In genomic region chr1:26938004-26938658, GRCh38 we compare ENCODE assay signal across 1 cellular context.
A peak's percentile ranks its signal among the peaks of the same experiment; 100 is the strongest.
TF ChIP-seq lines count a peak whose summit lies in the region.

No MANE protein-coding gene starts in this region.

TF ChIP-seq in HepG2, 621 proteins besides CTCF, POLR2A, EP300 and RAD21 (continued from another document and continues in another):
- TF ChIP-seq KLF11 (CRISPR knock-in tag; IDR thresholded peaks at IDR 0.05) = no peak
- TF ChIP-seq ZNF101 (CRISPR knock-in tag; IDR thresholded peaks at IDR 0.05; ENCODE audit: borderline replicate concordance, low read depth) = no peak
- 0 out of 2 replicates have a peak, but pooled peaks have one; percentile 66 for TF ChIP-seq ZBTB10 (CRISPR knock-in tag; IDR thresholded peaks at IDR 0.05; ENCODE audit: borderline replicate concordance)
- peak; percentile 90; the same call in 1 of the 2 replicates for TF ChIP-seq ARID4A (CRISPR knock-in tag; IDR thresholded peaks at IDR 0.05; ENCODE audit: borderline replicate concordance)
- no peak for TF ChIP-seq NFE2L1 (CRISPR knock-in tag; IDR thresholded peaks at IDR 0.05; ENCODE audit: borderline replicate concordance)
- no peak for TF ChIP-seq SRF (IDR thresholded peaks at IDR 0.05; ENCODE audit: low read depth, low read length)
- peak; percentile 70; the same call in 1 of the 2 replicates for TF ChIP-seq ZNF878 (CRISPR knock-in tag; IDR thresholded peaks at IDR 0.05)
- no peak for TF ChIP-seq WIZ (CRISPR knock-in tag; IDR thresholded peaks at IDR 0.05)
- no peak for TF ChIP-seq PTBP1 (IDR thresholded peaks at IDR 0.05; ENCODE audit: low read depth, low read length, poor library complexity, severe bottlenecking)
- no peak for TF ChIP-seq HMGA1 (CRISPR knock-in tag; conservative IDR thresholded peaks at IDR 0.05)
- peak; percentile 94 for TF ChIP-seq MEF2D (CRISPR knock-in tag; IDR thresholded peaks at IDR 0.05)
- TF ChIP-seq GPN1 (CRISPR knock-in tag; IDR thresholded peaks at IDR 0.05; ENCODE audit: borderline replicate concordance) = no peak
- TF ChIP-seq MIER2 (CRISPR knock-in tag; IDR thresholded peaks at IDR 0.05) = peak; percentile 52; the same call in 1 of the 2 replicates
- TF ChIP-seq ZBTB7A (CRISPR knock-in tag; IDR thresholded peaks at IDR 0.05) = peak; percentile 84; the same call in 1 of the 2 replicates
- TF ChIP-seq RFXANK (CRISPR knock-in tag; IDR thresholded peaks at IDR 0.05) = no peak
- TF ChIP-seq ZNF746 (CRISPR knock-in tag; IDR thresholded peaks at IDR 0.05) = peak; percentile 97
- TF ChIP-seq ZNF788 (CRISPR knock-in tag; IDR thresholded peaks at IDR 0.05; ENCODE audit: borderline replicate concordance) = peak; percentile 65; the same call in 1 of the 2 replicates
- peak; percentile 70; the same call in 1 of the 2 replicates for TF ChIP-seq FOXK1 (CRISPR knock-in tag; IDR thresholded peaks at IDR 0.05; ENCODE audit: borderline replicate concordance, low read depth)
- TF ChIP-seq TEF (CRISPR knock-in tag; IDR thresholded peaks at IDR 0.05) = no peak
- TF ChIP-seq ZNF225 (CRISPR knock-in tag; IDR thresholded peaks at IDR 0.05) = no peak
- TF ChIP-seq ZNF691 (CRISPR knock-in tag; IDR thresholded peaks at IDR 0.05; ENCODE audit: borderline replicate concordance, low read depth) = no peak
- no peak for TF ChIP-seq HNRNPUL1 (IDR thresholded peaks at IDR 0.05; ENCODE audit: low read depth, low read length)
- TF ChIP-seq RBAK (CRISPR knock-in tag; IDR thresholded peaks at IDR 0.05) = no peak
- TF ChIP-seq MXD1 (CRISPR knock-in tag; IDR thresholded peaks at IDR 0.05) = no peak
- no peak for TF ChIP-seq ZNF704 (CRISPR knock-in tag; IDR thresholded peaks at IDR 0.05; ENCODE audit: borderline replicate concordance)
- no peak for TF ChIP-seq RNF2 (conservative IDR thresholded peaks at IDR 0.05; ENCODE audit: low read depth)
- peak; percentile 43; the same call in 1 of the 2 replicates for TF ChIP-seq ZNF362 (CRISPR knock-in tag; IDR thresholded peaks at IDR 0.05; ENCODE audit: borderline replicate concordance)
- no peak for TF ChIP-seq FOXO4 (CRISPR knock-in tag; conservative IDR thresholded peaks at IDR 0.05)
- no peak for TF ChIP-seq GRHL1 (CRISPR knock-in tag; conservative IDR thresholded peaks at IDR 0.05)
- no peak for TF ChIP-seq MATR3 (CRISPR knock-in tag; IDR thresholded peaks at IDR 0.05)
- TF ChIP-seq KMT2A (CRISPR knock-in tag; IDR thresholded peaks at IDR 0.05) = peak; percentile 53; the same call in 1 of the 2 replicates
- TF ChIP-seq DNMT3B (CRISPR knock-in tag; conservative IDR thresholded peaks at IDR 0.05) = no peak
- peak; percentile 99 for TF ChIP-seq RXRA (CRISPR knock-in tag; IDR thresholded peaks at IDR 0.05)
- TF ChIP-seq DDIT3 (CRISPR knock-in tag; IDR thresholded peaks at IDR 0.05) = no peak
- TF ChIP-seq U2AF1 (optimal IDR thresholded peaks at IDR 0.05; ENCODE audit: low read depth, low read length) = no peak
- TF ChIP-seq KDM1A (CRISPR knock-in tag; IDR thresholded peaks at IDR 0.05) = peak; percentile 75
- peak; percentile 98 for TF ChIP-seq GFI1 (CRISPR knock-in tag; IDR thresholded peaks at IDR 0.05; ENCODE audit: borderline replicate concordance)
- no peak for TF ChIP-seq REL (CRISPR knock-in tag; conservative IDR thresholded peaks at IDR 0.05)
- TF ChIP-seq HNRNPLL (IDR thresholded peaks at IDR 0.05; ENCODE audit: low read depth, low read length, poor library complexity, severe bottlenecking) = no peak
- no peak for TF ChIP-seq ZSCAN20 (CRISPR knock-in tag; IDR thresholded peaks at IDR 0.05; ENCODE audit: borderline replicate concordance)
- 0 out of 2 replicates have a peak, but pooled peaks have one; percentile 76 for TF ChIP-seq MAF1 (CRISPR knock-in tag; IDR thresholded peaks at IDR 0.05; ENCODE audit: borderline replicate concordance)
- TF ChIP-seq CAMTA2 (CRISPR knock-in tag; IDR thresholded peaks at IDR 0.05; ENCODE audit: borderline replicate concordance) = no peak
- TF ChIP-seq ZNF510 (CRISPR knock-in tag; IDR thresholded peaks at IDR 0.05; ENCODE audit: low read depth) = no peak
- TF ChIP-seq SIN3B (IDR thresholded peaks at IDR 0.05; ENCODE audit: low read length) = no peak
- TF ChIP-seq ZNF530 (CRISPR knock-in tag; IDR thresholded peaks at IDR 0.05; ENCODE audit: low read depth) = no peak
- peak; percentile 33; the same call in 1 of the 2 replicates for TF ChIP-seq SMYD3 (CRISPR knock-in tag; IDR thresholded peaks at IDR 0.05)
- TF ChIP-seq BATF2 (CRISPR knock-in tag; IDR thresholded peaks at IDR 0.05) = no peak
- TF ChIP-seq HMGXB4 (CRISPR knock-in tag; IDR thresholded peaks at IDR 0.05; ENCODE audit: borderline replicate concordance in 1 of 2, low read depth in 1 of 2) = peak; percentile 42 to 53; a peak in 1 of 4 replicates
